ENCODE assay signal across 12 cellular contexts in the genomic region with DNA sequence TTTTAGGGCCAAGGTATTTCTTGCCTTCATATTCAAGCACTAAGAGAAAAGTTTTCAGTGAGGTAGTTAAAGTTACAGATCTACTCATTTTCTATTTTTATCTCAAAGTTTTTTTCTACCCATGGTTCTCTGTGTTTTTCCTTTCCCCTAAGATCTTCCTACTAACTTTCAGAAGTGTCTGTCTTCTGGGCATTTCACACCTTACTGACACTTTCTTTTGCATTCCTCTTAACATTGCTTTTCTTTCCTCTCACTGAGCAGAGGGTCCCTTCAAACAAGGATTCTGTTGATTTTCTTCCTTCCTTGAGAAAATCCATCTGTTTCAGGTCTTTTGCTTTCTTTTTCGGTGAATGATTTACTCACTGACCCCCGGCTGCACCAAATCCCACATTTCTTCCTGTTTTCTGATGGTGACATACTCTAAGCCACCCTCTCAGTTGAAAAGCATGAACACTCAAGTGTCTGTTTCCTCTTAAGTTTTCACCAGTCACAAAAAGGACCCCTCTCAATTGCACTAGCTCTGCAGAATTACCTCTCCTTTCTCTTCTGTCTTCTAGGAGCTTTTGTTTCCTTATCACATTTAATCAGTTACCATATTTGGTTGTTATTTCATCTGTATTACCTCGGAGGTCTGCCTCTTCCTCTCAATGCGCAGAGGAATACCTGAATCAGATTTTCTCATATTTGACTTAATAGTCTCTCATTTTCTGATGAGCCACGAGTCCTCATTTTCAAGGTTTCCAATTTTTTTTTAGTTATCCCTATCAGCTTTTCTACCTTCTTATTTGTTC.
DNase-seq lines count a peak whose midpoint lies in the region; ATAC-seq and TF ChIP-seq lines count a peak whose summit lies in the region.
"Had no signal": no experiment of that assay in that cellular context is flagged by ENCODE, and none has a peak within 500 bp of the region (broad histone marks: within the 10 kb centered on the region; RNA-seq: fewer than 3 reads in every experiment).

No MANE protein-coding gene starts in this region.

- H3K4me2 ChIP-seq in smooth muscle cell: peak overlapping the region; percentile 77

- no peaks in the 10 kb centered on the region for H3F3A ChIP-seq in smooth muscle cell (ENCODE audit: low read depth)

- H3K4me1 ChIP-seq in smooth muscle cell (ENCODE audit: low read depth): peaks cover 12% of the 10 kb centered on the region

- CTCF ChIA-PET in activated CD4-positive, alpha-beta memory T cell treated with anti-CD3 and anti-CD28 coated beads for 36 hours (lab: Charles Lee): interaction anchor here (0.6 kb wide), 1 partner anchor 786 kb away, joined by 3 read pairs; no protein-coding TSS in a partner anchor
- CTCF ChIA-PET in activated CD4-positive, alpha-beta memory T cell treated with anti-CD3 and anti-CD28 coated beads, Interleukin-2, amount 10 ng/mL, durations not matched to agents 7 days and 5 days (lab: Charles Lee): no interaction called here
- CTCF ChIA-PET in WTC11 (lab: Charles Lee): interaction anchor here (1.7 kb wide), 1 partner anchor 224 kb away, joined by 4 read pairs; no protein-coding TSS in a partner anchor

- POLR2A ChIA-PET in activated CD4-positive, alpha-beta memory T cell treated with anti-CD3 and anti-CD28 coated beads for 36 hours (lab: Charles Lee): no interaction called here
- POLR2A ChIA-PET in activated CD4-positive, alpha-beta memory T cell treated with anti-CD3 and anti-CD28 coated beads, Interleukin-2, amount 10 ng/mL, durations not matched to agents 7 days and 5 days (lab: Charles Lee): no interaction called here
- POLR2A ChIA-PET in WTC11 (lab: Charles Lee): no interaction called here

- H3K36me3 ChIP-seq in smooth muscle cell (ENCODE audit: low read depth): no peaks in the 10 kb centered on the region

- no peaks in the 10 kb centered on the region for H3K27me3 Mint-ChIP-seq in activated CD4-positive, alpha-beta memory T cell treated with anti-CD3 and anti-CD28 coated beads for 36 hours
- H3K27me3 Mint-ChIP-seq in activated CD4-positive, alpha-beta memory T cell treated with anti-CD3 and anti-CD28 coated beads, Interleukin-2, amount 10 ng/mL, durations not matched to agents 7 days and 5 days: no peaks in the 10 kb centered on the region
- no peaks in the 10 kb centered on the region; the same call in 1 of the 2 replicates for H3K27me3 Mint-ChIP-seq in WTC11 (ENCODE audit: low read depth)

- intact Hi-C loops in activated CD4-positive, alpha-beta memory T cell treated with anti-CD3 and anti-CD28 coated beads for 36 hours (cut with micrococcal nuclease): no loop called here

- no peaks in the 10 kb centered on the region for H3K36me3 Mint-ChIP-seq in activated CD4-positive, alpha-beta memory T cell treated with anti-CD3 and anti-CD28 coated beads for 36 hours
- H3K36me3 Mint-ChIP-seq in activated CD4-positive, alpha-beta memory T cell treated with anti-CD3 and anti-CD28 coated beads, Interleukin-2, amount 10 ng/mL, durations not matched to agents 7 days and 5 days (ENCODE audit: low read depth): no peaks in the 10 kb centered on the region
- H3K36me3 Mint-ChIP-seq in WTC11: peaks cover 19% of the 10 kb centered on the region

- peak overlapping the region; percentile 31 for H3K4me3 ChIP-seq in choroid plexus epithelial cell (ENCODE audit: low read depth, low read length)
- H3K4me3 ChIP-seq in smooth muscle cell: peak overlapping the region; percentile 25
- H3K4me3 ChIP-seq: dorsolateral prefrontal cortex, lung had no signal

- peak overlapping the region; percentile 13 for H3K4me3 Mint-ChIP-seq in activated CD4-positive, alpha-beta memory T cell treated with anti-CD3 and anti-CD28 coated beads for 36 hours
- no peak overlapping the region for H3K4me3 Mint-ChIP-seq in activated CD4-positive, alpha-beta memory T cell treated with anti-CD3 and anti-CD28 coated beads, Interleukin-2, amount 10 ng/mL, durations not matched to agents 7 days and 5 days
- no peak overlapping the region for H3K4me3 Mint-ChIP-seq in WTC11

- no peak for DNase-seq in activated CD4-positive, alpha-beta memory T cell treated with anti-CD3 and anti-CD28 coated beads for 36 hours
- no peak for DNase-seq in activated CD4-positive, alpha-beta memory T cell treated with anti-CD3 and anti-CD28 coated beads, Interleukin-2, amount 10 ng/mL, durations not matched to agents 7 days and 5 days
- DNase-seq in choroid plexus epithelial cell (ENCODE audit: low read depth) (peak; percentile 29), smooth muscle cell (lab: John Stamatoyannopoulos, UW; ENCODE audit: unreplicated experiment) (no peak), WTC11 (ENCODE audit: low spot score) (no peak), hypothalamus (lab: John Stamatoyannopoulos, UW) (no peak)
- DNase-seq in effector CD4-positive, alpha-beta T cell: no peak
- DNase-seq: dorsolateral prefrontal cortex; stimulated activated CD4-positive, alpha-beta T cell treated with anti-CD3 and anti-CD28 coated beads, Interleukin-1b, Interleukin-23, amount 100 ng/mL, for 48 hours had no signal

- peak overlapping the region; percentile 60 for H2AFZ ChIP-seq in smooth muscle cell (ENCODE audit: low read depth)

- H3K27ac Mint-ChIP-seq in activated CD4-positive, alpha-beta memory T cell treated with anti-CD3 and anti-CD28 coated beads for 36 hours: no peak overlapping the region
- no peak overlapping the region for H3K27ac Mint-ChIP-seq in activated CD4-positive, alpha-beta memory T cell treated with anti-CD3 and anti-CD28 coated beads, Interleukin-2, amount 10 ng/mL, durations not matched to agents 7 days and 5 days
- no peak overlapping the region for H3K27ac Mint-ChIP-seq in WTC11

- no peak overlapping the region for H3K27ac ChIP-seq in smooth muscle cell (ENCODE audit: low read depth)
- H3K27ac ChIP-seq: C4-2B, dorsolateral prefrontal cortex had no signal

- no peaks in the 10 kb centered on the region for H3K27me3 ChIP-seq in smooth muscle cell (ENCODE audit: low read depth)
- H3K27me3 ChIP-seq: dorsolateral prefrontal cortex had no signal

- H3K9ac ChIP-seq in smooth muscle cell (ENCODE audit: low read depth): no peak overlapping the region

- peak; percentile 64 for ATAC-seq in HG03378 (IDR thresholded peaks at IDR 0.05; ENCODE audit: unreplicated experiment)
- ATAC-seq in WTC11: no peak

- H3K4me1 Mint-ChIP-seq in activated CD4-positive, alpha-beta memory T cell treated with anti-CD3 and anti-CD28 coated beads for 36 hours (ENCODE audit: low read depth): peaks cover 12% of the 10 kb centered on the region
- H3K4me1 Mint-ChIP-seq in activated CD4-positive, alpha-beta memory T cell treated with anti-CD3 and anti-CD28 coated beads, Interleukin-2, amount 10 ng/mL, durations not matched to agents 7 days and 5 days: peaks cover 9% of the 10 kb centered on the region
- peaks cover 42% of the 10 kb centered on the region for H3K4me1 Mint-ChIP-seq in WTC11

- H3K9me3 Mint-ChIP-seq in activated CD4-positive, alpha-beta memory T cell treated with anti-CD3 and anti-CD28 coated beads for 36 hours: no peaks in the 10 kb centered on the region
- no peaks in the 10 kb centered on the region for H3K9me3 Mint-ChIP-seq in activated CD4-positive, alpha-beta memory T cell treated with anti-CD3 and anti-CD28 coated beads, Interleukin-2, amount 10 ng/mL, durations not matched to agents 7 days and 5 days
- peaks cover 23% of the 10 kb centered on the region for H3K9me3 Mint-ChIP-seq in WTC11

- H4K20me1 ChIP-seq in smooth muscle cell (ENCODE audit: low read depth): no peaks in the 10 kb centered on the region

- no peaks in the 10 kb centered on the region for H3K9me3 ChIP-seq in smooth muscle cell (replicated peaks; ENCODE audit: low read depth)

- 60% methylated on average over 5 of the region's 5 CpGs for WGBS in smooth muscle cell (ENCODE audit: low lambda C conversion rate)

- no peaks in the 10 kb centered on the region for H3K79me2 ChIP-seq in smooth muscle cell (ENCODE audit: low read depth)

- TF ChIP-seq CTCF in choroid plexus epithelial cell (conservative IDR thresholded peaks at IDR 0.05; ENCODE audit: low read depth, low read length) (no peak), smooth muscle cell (IDR thresholded peaks at IDR 0.05; ENCODE audit: borderline replicate concordance, insufficient read depth, poor library complexity, severe bottlenecking) (no peak), WTC11 (IDR thresholded peaks at IDR 0.05) (no peak)

TF ChIP-seq in WTC11, 78 proteins besides CTCF, POLR2A, EP300 and RAD21 (continues in another document):
- TF ChIP-seq, protein P1, sequence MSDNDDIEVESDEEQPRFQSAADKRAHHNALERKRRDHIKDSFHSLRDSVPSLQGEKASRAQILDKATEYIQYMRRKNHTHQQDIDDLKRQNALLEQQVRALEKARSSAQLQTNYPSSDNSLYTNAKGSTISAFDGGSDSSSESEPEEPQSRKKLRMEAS (CRISPR knock-in tag; IDR thresholded peaks at IDR 0.05): no peak
- TF ChIP-seq ZNF317 (CRISPR knock-in tag; IDR thresholded peaks at IDR 0.05; ENCODE audit: borderline replicate concordance, low read depth) (no peak), JUN (CRISPR knock-in tag; IDR thresholded peaks at IDR 0.05) (no peak)
- TF ChIP-seq, protein P2, sequence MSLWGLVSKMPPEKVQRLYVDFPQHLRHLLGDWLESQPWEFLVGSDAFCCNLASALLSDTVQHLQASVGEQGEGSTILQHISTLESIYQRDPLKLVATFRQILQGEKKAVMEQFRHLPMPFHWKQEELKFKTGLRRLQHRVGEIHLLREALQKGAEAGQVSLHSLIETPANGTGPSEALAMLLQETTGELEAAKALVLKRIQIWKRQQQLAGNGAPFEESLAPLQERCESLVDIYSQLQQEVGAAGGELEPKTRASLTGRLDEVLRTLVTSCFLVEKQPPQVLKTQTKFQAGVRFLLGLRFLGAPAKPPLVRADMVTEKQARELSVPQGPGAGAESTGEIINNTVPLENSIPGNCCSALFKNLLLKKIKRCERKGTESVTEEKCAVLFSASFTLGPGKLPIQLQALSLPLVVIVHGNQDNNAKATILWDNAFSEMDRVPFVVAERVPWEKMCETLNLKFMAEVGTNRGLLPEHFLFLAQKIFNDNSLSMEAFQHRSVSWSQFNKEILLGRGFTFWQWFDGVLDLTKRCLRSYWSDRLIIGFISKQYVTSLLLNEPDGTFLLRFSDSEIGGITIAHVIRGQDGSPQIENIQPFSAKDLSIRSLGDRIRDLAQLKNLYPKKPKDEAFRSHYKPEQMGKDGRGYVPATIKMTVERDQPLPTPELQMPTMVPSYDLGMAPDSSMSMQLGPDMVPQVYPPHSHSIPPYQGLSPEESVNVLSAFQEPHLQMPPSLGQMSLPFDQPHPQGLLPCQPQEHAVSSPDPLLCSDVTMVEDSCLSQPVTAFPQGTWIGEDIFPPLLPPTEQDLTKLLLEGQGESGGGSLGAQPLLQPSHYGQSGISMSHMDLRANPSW (CRISPR knock-in tag; conservative IDR thresholded peaks at IDR 0.05; ENCODE audit: low read depth): no peak
